8 cellular contexts compared by ENCODE assay signal in the genomic region with DNA sequence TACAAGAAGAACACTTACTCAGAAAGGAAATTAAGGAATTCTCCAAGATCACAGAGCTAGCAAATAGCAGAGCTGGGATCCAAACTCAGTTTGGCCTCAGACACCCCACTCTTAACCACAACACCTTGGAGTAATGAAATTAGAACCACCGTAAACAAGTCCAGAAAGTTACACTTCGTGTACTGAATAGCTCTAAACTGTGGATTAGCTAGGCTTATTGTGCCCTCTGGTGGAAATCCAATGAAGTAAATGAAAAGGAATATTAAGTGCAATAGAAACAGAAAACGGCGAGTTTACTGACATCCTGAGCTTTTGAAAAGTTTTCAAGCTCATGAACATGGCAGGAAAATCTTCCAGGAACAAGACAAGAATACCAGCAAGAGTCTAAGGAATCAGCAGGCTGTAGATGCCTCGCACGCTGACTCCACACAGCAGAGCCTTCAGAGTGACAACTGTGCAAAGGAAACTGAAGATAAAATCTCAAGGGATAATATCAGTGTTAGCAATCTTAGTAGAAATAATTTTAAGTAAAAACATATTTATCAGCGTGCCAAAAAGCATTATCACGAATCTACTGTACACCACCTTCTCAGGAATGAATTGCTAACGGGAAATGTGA. TPM values are rescaled to one million over a fixed set of nuclear protein-coding genes. Genes with fewer than 3 reads are reported as not detected.
A peak's percentile ranks its signal among the peaks of the same experiment; 100 is the strongest.
DNase-seq lines count a peak whose midpoint lies in the region; ATAC-seq and TF ChIP-seq lines count a peak whose summit lies in the region.

No MANE protein-coding gene starts in this region.

- intact Hi-C loops in activated CD4-positive, alpha-beta T cell treated with anti-CD3 and anti-CD28 coated beads for 36 hours (cut with DNase I, micrococcal nuclease) = loop anchor here (1.0 to 2.0 kb wide), 5 partner anchors 49 to 396 kb away; no protein-coding TSS in a partner anchor
- intact Hi-C loops in esophagus squamous epithelium (cut with DNase I) = loop anchor here (5.0 kb wide), 1 partner anchor 86 kb away; no protein-coding TSS in a partner anchor

- ATAC-seq in activated CD4-positive, alpha-beta T cell treated with anti-CD3 and anti-CD28 coated beads for 36 hours = peak; percentile 36
- peak; percentile 84 for ATAC-seq in GM21529 (IDR thresholded peaks at IDR 0.05; ENCODE audit: unreplicated experiment)

- H3K4me3 ChIP-seq in SJCRH30 (no peak overlapping the region), esophagus squamous epithelium (peak overlapping the region in 1 of 4 donors; percentile 18)

- H3K27ac ChIP-seq in SJCRH30 = no peak overlapping the region
- H3K27ac ChIP-seq in esophagus squamous epithelium = no peak overlapping the region

- DNase-seq in activated CD4-positive, alpha-beta T cell treated with anti-CD3 and anti-CD28 coated beads for 36 hours = no peak
- no peak for DNase-seq in activated CD4-positive, alpha-beta T cell treated with anti-CD3 and anti-CD28 coated beads for 4 hours
- peak; percentile 46 for DNase-seq in HT1080 (ENCODE audit: low read depth)
- DNase-seq in SJCRH30 = peak; percentile 7 to 71
- no peak for DNase-seq in esophagus squamous epithelium (lab: John Stamatoyannopoulos, UW)
- peak; percentile 8 for DNase-seq in neural crest cell (ENCODE audit: low read depth, low spot score)
- no peak for DNase-seq in cortex of kidney (lab: John Stamatoyannopoulos, UW)

- 23 to 27% methylated on average over 9 of the region's 9 CpGs for WGBS in esophagus squamous epithelium, 2 donors

- H3K4me3 Mint-ChIP-seq in activated CD4-positive, alpha-beta T cell treated with anti-CD3 and anti-CD28 coated beads for 36 hours = no peak overlapping the region
- H3K4me3 Mint-ChIP-seq in neural crest cell = no peak overlapping the region

- TF ChIP-seq CTCF in esophagus squamous epithelium (IDR thresholded peaks at IDR 0.05) (peak; percentile 44 to 69 (median 53)), neural crest cell (conservative IDR thresholded peaks at IDR 0.05) (peak; percentile 80)

- H3K36me3 ChIP-seq in SJCRH30 (no peaks in the 10 kb centered on the region), esophagus squamous epithelium (no peaks in the 10 kb centered on the region)

- H3K27me3 Mint-ChIP-seq in activated CD4-positive, alpha-beta T cell treated with anti-CD3 and anti-CD28 coated beads for 36 hours = peaks cover 22% of the 10 kb centered on the region
- H3K27me3 Mint-ChIP-seq in neural crest cell (ENCODE audit: low read depth) = peaks cover 46% of the 10 kb centered on the region

- no peaks in the 10 kb centered on the region for H3K9me3 ChIP-seq in SJCRH30 (replicated peaks)
- H3K9me3 ChIP-seq in esophagus squamous epithelium = no peaks in the 10 kb centered on the region

- no peak overlapping the region for H3K27ac Mint-ChIP-seq in activated CD4-positive, alpha-beta T cell treated with anti-CD3 and anti-CD28 coated beads for 36 hours
- H3K27ac Mint-ChIP-seq in neural crest cell (ENCODE audit: unreplicated experiment) = no peak overlapping the region

- H3K4me1 Mint-ChIP-seq in activated CD4-positive, alpha-beta T cell treated with anti-CD3 and anti-CD28 coated beads for 36 hours = peaks cover 13% of the 10 kb centered on the region
- peaks cover 4% of the 10 kb centered on the region for H3K4me1 Mint-ChIP-seq in neural crest cell

- H3K36me3 Mint-ChIP-seq in activated CD4-positive, alpha-beta T cell treated with anti-CD3 and anti-CD28 coated beads for 36 hours (ENCODE audit: low read depth) = no peaks in the 10 kb centered on the region
- H3K36me3 Mint-ChIP-seq in neural crest cell (ENCODE audit: low read depth) = no peaks in the 10 kb centered on the region

- TF ChIP-seq POLR2A in esophagus squamous epithelium (IDR thresholded peaks at IDR 0.05) = no peak

- no peaks in the 10 kb centered on the region for H3K27me3 ChIP-seq in SJCRH30
- H3K27me3 ChIP-seq in esophagus squamous epithelium = peaks cover 0 to 14% (median 0%) of the 10 kb centered on the region in 4 donors

- POLR2A ChIA-PET in activated CD4-positive, alpha-beta T cell treated with anti-CD3 and anti-CD28 coated beads for 36 hours (lab: Charles Lee) = no interaction called here

- peaks cover 7% of the 10 kb centered on the region; the same call in 1 of the 2 replicates for H3K4me1 ChIP-seq in SJCRH30
- H3K4me1 ChIP-seq in esophagus squamous epithelium = peaks cover 0 to 8% (median 0%) of the 10 kb centered on the region in 3 donors

- no peaks in the 10 kb centered on the region for H3K9me3 Mint-ChIP-seq in activated CD4-positive, alpha-beta T cell treated with anti-CD3 and anti-CD28 coated beads for 36 hours (ENCODE audit: low read depth)
- H3K9me3 Mint-ChIP-seq in neural crest cell = no peaks in the 10 kb centered on the region

- CTCF ChIA-PET in activated CD4-positive, alpha-beta T cell treated with anti-CD3 and anti-CD28 coated beads for 36 hours (lab: Charles Lee) = interaction anchor here (0.7 to 4.4 kb wide), 22 partner anchors 9 to 462 kb away, joined by 3 to 37 read pairs (median 4); no protein-coding TSS in a partner anchor

RNA-seq across cellular contexts. Expression of gene FBXO5, which starts 34.6 kb away (rescaled TPM):
- 10 to 100 TPM; 48.7 to 57.3 TPM for total RNA-seq in activated CD4-positive, alpha-beta T cell treated with anti-CD3 and anti-CD28 coated beads for 36 hours
- total RNA-seq in HT1080 (2014; rRNA removed; shearing (Covaris generic)) = 32.1 and 38.7 TPM in 2 replicates
- polyA plus RNA-seq in HT1080 (2015; cell fraction: cytosol; rRNA removed) = 34.2 and 35.4 TPM in 2 replicates
- polyA plus RNA-seq in HT1080 (2015; cell fraction: nucleus; rRNA removed) = 47.3 and 48.4 TPM in 2 replicates
- total RNA-seq in SJCRH30 (2014; rRNA removed; shearing (Covaris generic)) = 101 and 114 TPM in 2 replicates
- total RNA-seq in esophagus squamous epithelium (1 to 10 TPM; 2.7 to 9.4 (median 7.3) TPM), neural crest cell (56.3 TPM in 2 replicates)

RNA-seq across cellular contexts. Expression of gene MTRF1L, which starts 54.2 kb away (rescaled TPM):
- total RNA-seq in activated CD4-positive, alpha-beta T cell treated with anti-CD3 and anti-CD28 coated beads for 36 hours = 10 to 100 TPM; 16.8 to 19.9 TPM
- 21.5 and 34.5 TPM in 2 replicates for total RNA-seq in HT1080 (2014; rRNA removed; shearing (Covaris generic))
- 21.7 and 24.6 TPM in 2 replicates for polyA plus RNA-seq in HT1080 (2015; cell fraction: cytosol; rRNA removed)
- polyA plus RNA-seq in HT1080 (2015; cell fraction: nucleus; rRNA removed) = 30.2 and 31.3 TPM in 2 replicates
- total RNA-seq in SJCRH30 (2014; rRNA removed; shearing (Covaris generic)) = 23.7 and 26.0 TPM in 2 replicates
- 10 to 100 TPM in 3 of 4 donors, 1 to 10 TPM in 1; 7.3 to 16.2 (median 14.4) TPM for total RNA-seq in esophagus squamous epithelium
- 22.5 and 23.2 TPM in 2 replicates for total RNA-seq in neural crest cell

Comparison
In these comparisons a context has a peak if more than half of its experiments do, and no peak if none do; other contexts are left out.
1. DNase-seq: peak in HT1080 (single experiment), SJCRH30 (2 of 2) and neural crest cell (single experiment); none in activated CD4-positive, alpha-beta T cell treated with anti-CD3 and anti-CD28 coated beads for 36 hours (single experiment), activated CD4-positive, alpha-beta T cell treated with anti-CD3 and anti-CD28 coated beads for 4 hours (0 of 2), esophagus squamous epithelium (single experiment) and cortex of kidney (single experiment).